ENCODE assay signal across 1 cellular context in the genomic region with DNA sequence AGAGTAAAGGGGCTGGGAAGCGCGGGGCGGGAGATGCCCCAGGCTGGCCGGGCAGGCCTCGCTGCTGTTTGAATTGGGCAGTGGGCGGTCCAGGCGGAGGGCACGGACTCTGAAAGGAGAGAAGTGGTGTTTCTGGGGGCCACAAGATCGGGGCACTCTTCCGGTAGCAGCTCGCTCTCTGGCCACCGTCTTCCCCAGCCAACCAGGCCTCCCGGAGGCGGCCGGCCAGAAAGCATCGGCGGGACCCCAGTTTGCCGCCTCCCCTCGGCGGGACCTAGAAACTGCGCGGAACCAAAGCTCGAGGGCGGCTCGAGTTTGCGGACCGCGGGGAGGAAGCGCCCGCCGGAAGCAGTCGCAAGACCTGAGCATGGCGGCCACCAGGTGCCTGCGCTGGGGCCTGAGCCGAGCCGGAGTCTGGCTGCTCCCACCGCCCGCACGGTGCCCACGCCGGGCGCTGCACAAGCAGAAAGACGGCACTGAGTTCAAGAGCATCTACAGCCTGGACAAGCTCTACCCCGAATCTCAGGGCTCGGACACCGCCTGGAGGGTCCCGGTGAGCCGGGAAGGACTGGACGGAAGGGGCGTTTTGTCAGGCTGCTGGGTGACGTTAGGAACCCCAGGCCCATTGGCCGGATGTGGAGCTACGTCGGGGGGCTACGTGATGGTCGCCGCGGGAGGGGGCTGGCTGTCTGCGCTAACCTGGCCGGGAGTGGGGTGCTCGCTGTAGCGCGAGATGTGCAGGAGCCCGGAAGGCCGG.
TF ChIP-seq lines count a peak whose summit lies in the region.

Gene MRPL58, plus strand, starts transcription at position 351 of the 757 bp plus-strand sequence. Its CDS starts 17 bp downstream, at position 368.

TF ChIP-seq in WTC11, 78 proteins besides CTCF, POLR2A, EP300 and RAD21 (continued from another document and continues in another):
- TF ChIP-seq HMGXB4 (CRISPR knock-in tag; IDR thresholded peaks at IDR 0.05): peak; percentile 71; the same call in 1 of the 2 replicates
- TF ChIP-seq CDX4 (CRISPR knock-in tag; IDR thresholded peaks at IDR 0.05; ENCODE audit: borderline replicate concordance): no peak
- no peak for TF ChIP-seq NFATC4 (CRISPR knock-in tag; IDR thresholded peaks at IDR 0.05)
- no peak for TF ChIP-seq NR3C1 (CRISPR knock-in tag; conservative IDR thresholded peaks at IDR 0.05; ENCODE audit: low read depth)
- TF ChIP-seq, protein P1, sequence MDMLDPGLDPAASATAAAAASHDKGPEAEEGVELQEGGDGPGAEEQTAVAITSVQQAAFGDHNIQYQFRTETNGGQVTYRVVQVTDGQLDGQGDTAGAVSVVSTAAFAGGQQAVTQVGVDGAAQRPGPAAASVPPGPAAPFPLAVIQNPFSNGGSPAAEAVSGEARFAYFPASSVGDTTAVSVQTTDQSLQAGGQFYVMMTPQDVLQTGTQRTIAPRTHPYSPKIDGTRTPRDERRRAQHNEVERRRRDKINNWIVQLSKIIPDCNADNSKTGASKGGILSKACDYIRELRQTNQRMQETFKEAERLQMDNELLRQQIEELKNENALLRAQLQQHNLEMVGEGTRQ (CRISPR knock-in tag; IDR thresholded peaks at IDR 0.05): peak; percentile 41; the same call in 1 of the 2 replicates
- TF ChIP-seq ZNF232 (CRISPR knock-in tag; IDR thresholded peaks at IDR 0.05): peak; percentile 70; the same call in 1 of the 2 replicates
- no peak for TF ChIP-seq PRRX2 (CRISPR knock-in tag; IDR thresholded peaks at IDR 0.05)
- no peak for TF ChIP-seq IRF2 (CRISPR knock-in tag; IDR thresholded peaks at IDR 0.05; ENCODE audit: borderline replicate concordance, low read depth)
- TF ChIP-seq ZNF532 (CRISPR knock-in tag; IDR thresholded peaks at IDR 0.05; ENCODE audit: borderline replicate concordance): no peak
- peak; percentile 92 for TF ChIP-seq ESRRA (CRISPR knock-in tag; IDR thresholded peaks at IDR 0.05; ENCODE audit: borderline replicate concordance)
- peak; percentile 86; the same call in 1 of the 2 replicates for TF ChIP-seq JUN (CRISPR knock-in tag; IDR thresholded peaks at IDR 0.05)
- TF ChIP-seq TP53 (CRISPR knock-in tag; IDR thresholded peaks at IDR 0.05): peak; percentile 79
- peak; percentile 60; the same call in 1 of the 2 replicates for TF ChIP-seq MYBL2 (CRISPR knock-in tag; IDR thresholded peaks at IDR 0.05)
- TF ChIP-seq ZNF138 (CRISPR knock-in tag; conservative IDR thresholded peaks at IDR 0.05): no peak
- TF ChIP-seq RORB (CRISPR knock-in tag; IDR thresholded peaks at IDR 0.05): no peak
- TF ChIP-seq RELA (CRISPR knock-in tag; IDR thresholded peaks at IDR 0.05; ENCODE audit: borderline replicate concordance): peak; percentile 73
- TF ChIP-seq ATF2 (CRISPR knock-in tag; IDR thresholded peaks at IDR 0.05; ENCODE audit: borderline replicate concordance, low read depth): peak; percentile 3; the same call in 1 of the 2 replicates
- TF ChIP-seq, protein P2, sequence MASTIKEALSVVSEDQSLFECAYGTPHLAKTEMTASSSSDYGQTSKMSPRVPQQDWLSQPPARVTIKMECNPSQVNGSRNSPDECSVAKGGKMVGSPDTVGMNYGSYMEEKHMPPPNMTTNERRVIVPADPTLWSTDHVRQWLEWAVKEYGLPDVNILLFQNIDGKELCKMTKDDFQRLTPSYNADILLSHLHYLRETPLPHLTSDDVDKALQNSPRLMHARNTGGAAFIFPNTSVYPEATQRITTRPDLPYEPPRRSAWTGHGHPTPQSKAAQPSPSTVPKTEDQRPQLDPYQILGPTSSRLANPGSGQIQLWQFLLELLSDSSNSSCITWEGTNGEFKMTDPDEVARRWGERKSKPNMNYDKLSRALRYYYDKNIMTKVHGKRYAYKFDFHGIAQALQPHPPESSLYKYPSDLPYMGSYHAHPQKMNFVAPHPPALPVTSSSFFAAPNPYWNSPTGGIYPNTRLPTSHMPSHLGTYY (CRISPR knock-in tag; IDR thresholded peaks at IDR 0.05): no peak
- peak; percentile 60; the same call in 1 of the 2 replicates for TF ChIP-seq IRF1 (CRISPR knock-in tag; IDR thresholded peaks at IDR 0.05)
- peak; percentile 97 for TF ChIP-seq ETV6 (CRISPR knock-in tag; IDR thresholded peaks at IDR 0.05)
- TF ChIP-seq EMX1 (CRISPR knock-in tag; IDR thresholded peaks at IDR 0.05): no peak
- TF ChIP-seq, protein P3, sequence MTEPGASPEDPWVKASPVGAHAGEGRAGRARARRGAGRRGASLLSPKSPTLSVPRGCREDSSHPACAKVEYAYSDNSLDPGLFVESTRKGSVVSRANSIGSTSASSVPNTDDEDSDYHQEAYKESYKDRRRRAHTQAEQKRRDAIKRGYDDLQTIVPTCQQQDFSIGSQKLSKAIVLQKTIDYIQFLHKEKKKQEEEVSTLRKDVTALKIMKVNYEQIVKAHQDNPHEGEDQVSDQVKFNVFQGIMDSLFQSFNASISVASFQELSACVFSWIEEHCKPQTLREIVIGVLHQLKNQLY (CRISPR knock-in tag; IDR thresholded peaks at IDR 0.05): no peak
- TF ChIP-seq CBFB (CRISPR knock-in tag; IDR thresholded peaks at IDR 0.05; ENCODE audit: low read depth): peak; percentile 88; the same call in 1 of the 2 replicates
- TF ChIP-seq GTF2I (CRISPR knock-in tag; conservative IDR thresholded peaks at IDR 0.05): no peak
- TF ChIP-seq NFYB (CRISPR knock-in tag; conservative IDR thresholded peaks at IDR 0.05; ENCODE audit: low read depth): peak; percentile 53
- peak; percentile 94; the same call in 1 of the 2 replicates for TF ChIP-seq KAT7 (CRISPR knock-in tag; IDR thresholded peaks at IDR 0.05; ENCODE audit: borderline replicate concordance)
- TF ChIP-seq, protein P4, sequence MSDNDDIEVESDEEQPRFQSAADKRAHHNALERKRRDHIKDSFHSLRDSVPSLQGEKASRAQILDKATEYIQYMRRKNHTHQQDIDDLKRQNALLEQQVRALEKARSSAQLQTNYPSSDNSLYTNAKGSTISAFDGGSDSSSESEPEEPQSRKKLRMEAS (CRISPR knock-in tag; IDR thresholded peaks at IDR 0.05): peak; percentile 79; the same call in 1 of the 2 replicates
- no peak for TF ChIP-seq OVOL2 (CRISPR knock-in tag; IDR thresholded peaks at IDR 0.05; ENCODE audit: borderline replicate concordance)
- TF ChIP-seq, protein P5, sequence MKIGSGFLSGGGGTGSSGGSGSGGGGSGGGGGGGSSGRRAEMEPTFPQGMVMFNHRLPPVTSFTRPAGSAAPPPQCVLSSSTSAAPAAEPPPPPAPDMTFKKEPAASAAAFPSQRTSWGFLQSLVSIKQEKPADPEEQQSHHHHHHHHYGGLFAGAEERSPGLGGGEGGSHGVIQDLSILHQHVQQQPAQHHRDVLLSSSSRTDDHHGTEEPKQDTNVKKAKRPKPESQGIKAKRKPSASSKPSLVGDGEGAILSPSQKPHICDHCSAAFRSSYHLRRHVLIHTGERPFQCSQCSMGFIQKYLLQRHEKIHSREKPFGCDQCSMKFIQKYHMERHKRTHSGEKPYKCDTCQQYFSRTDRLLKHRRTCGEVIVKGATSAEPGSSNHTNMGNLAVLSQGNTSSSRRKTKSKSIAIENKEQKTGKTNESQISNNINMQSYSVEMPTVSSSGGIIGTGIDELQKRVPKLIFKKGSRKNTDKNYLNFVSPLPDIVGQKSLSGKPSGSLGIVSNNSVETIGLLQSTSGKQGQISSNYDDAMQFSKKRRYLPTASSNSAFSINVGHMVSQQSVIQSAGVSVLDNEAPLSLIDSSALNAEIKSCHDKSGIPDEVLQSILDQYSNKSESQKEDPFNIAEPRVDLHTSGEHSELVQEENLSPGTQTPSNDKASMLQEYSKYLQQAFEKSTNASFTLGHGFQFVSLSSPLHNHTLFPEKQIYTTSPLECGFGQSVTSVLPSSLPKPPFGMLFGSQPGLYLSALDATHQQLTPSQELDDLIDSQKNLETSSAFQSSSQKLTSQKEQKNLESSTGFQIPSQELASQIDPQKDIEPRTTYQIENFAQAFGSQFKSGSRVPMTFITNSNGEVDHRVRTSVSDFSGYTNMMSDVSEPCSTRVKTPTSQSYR (CRISPR knock-in tag; IDR thresholded peaks at IDR 0.05): no peak; the same call in none of the 2 replicates
- no peak for TF ChIP-seq SOX15 (CRISPR knock-in tag; IDR thresholded peaks at IDR 0.05)
- TF ChIP-seq ZNF219 (CRISPR knock-in tag; IDR thresholded peaks at IDR 0.05; ENCODE audit: borderline replicate concordance): no peak; the same call in 1 of the 2 replicates
- no peak for TF ChIP-seq NR2C2 (CRISPR knock-in tag; IDR thresholded peaks at IDR 0.05)
- no peak for TF ChIP-seq TEAD4 (CRISPR knock-in tag; IDR thresholded peaks at IDR 0.05)
- TF ChIP-seq, protein P6, sequence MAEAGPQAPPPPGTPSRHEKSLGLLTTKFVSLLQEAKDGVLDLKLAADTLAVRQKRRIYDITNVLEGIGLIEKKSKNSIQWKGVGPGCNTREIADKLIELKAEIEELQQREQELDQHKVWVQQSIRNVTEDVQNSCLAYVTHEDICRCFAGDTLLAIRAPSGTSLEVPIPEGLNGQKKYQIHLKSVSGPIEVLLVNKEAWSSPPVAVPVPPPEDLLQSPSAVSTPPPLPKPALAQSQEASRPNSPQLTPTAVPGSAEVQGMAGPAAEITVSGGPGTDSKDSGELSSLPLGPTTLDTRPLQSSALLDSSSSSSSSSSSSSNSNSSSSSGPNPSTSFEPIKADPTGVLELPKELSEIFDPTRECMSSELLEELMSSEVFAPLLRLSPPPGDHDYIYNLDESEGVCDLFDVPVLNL (CRISPR knock-in tag; IDR thresholded peaks at IDR 0.05; ENCODE audit: borderline replicate concordance, low read depth): no peak
- TF ChIP-seq SMAD4 (CRISPR knock-in tag; IDR thresholded peaks at IDR 0.05): no peak
- TF ChIP-seq CREM (CRISPR knock-in tag; IDR thresholded peaks at IDR 0.05): peak; percentile 83; the same call in 1 of the 2 replicates
- peak; percentile 95 for TF ChIP-seq FOXK1 (CRISPR knock-in tag; IDR thresholded peaks at IDR 0.05)
